Comparison of ENCODE assay signal across 8 cellular contexts in genomic region chr7:87219545-87220025, GRCh38. TPM values are rescaled to one million over a fixed set of nuclear protein-coding genes. Genes with fewer than 3 reads are reported as not detected.
A peak's percentile ranks its signal among the peaks of the same experiment; 100 is the strongest.
DNase-seq lines count a peak whose midpoint lies in the region; FAIRE-seq and TF ChIP-seq lines count a peak whose summit lies in the region.

Gene TMEM243 (minus strand): TSS chr7:87219732. CDS start chr7:87219503, 229 bp downstream.

- H3K27ac ChIP-seq in astrocyte (ENCODE audit: low read depth, low read length) (peak within 1 kb of the TSS; percentile 58), sigmoid colon (peak within 1 kb of the TSS; percentile 83 to 86 (median 85))

- peak within 1 kb of the TSS; percentile 73 for H3K27ac Mint-ChIP-seq in astrocyte (ENCODE audit: unreplicated experiment)

- H3K4me1 Mint-ChIP-seq in astrocyte (ENCODE audit: low read depth, unreplicated experiment) = peaks cover 13% of the 10 kb centered on the region

- H3K36me3 Mint-ChIP-seq in astrocyte (ENCODE audit: low read depth, unreplicated experiment) = no peaks in the 10 kb centered on the region

- H3K9ac ChIP-seq in Loucy (ENCODE audit: low read depth, low read length, poor library complexity, severe bottlenecking) (peak within 1 kb of the TSS; percentile 71), astrocyte (ENCODE audit: low read length) (peak within 1 kb of the TSS; percentile 95)

- peaks cover 50% of the 10 kb centered on the region for H3K79me2 ChIP-seq in Loucy (ENCODE audit: insufficient read depth, low read length)
- H3K79me2 ChIP-seq in astrocyte (ENCODE audit: insufficient read depth, low read length) = peaks cover 40% of the 10 kb centered on the region

- H3K4me3 ChIP-seq in Loucy (ENCODE audit: low read length, poor library complexity, severe bottlenecking) = peak within 1 kb of the TSS; percentile 85
- peak within 1 kb of the TSS; percentile 93 for H3K4me3 ChIP-seq in astrocyte (ENCODE audit: insufficient read depth, low read depth, low read length)
- H3K4me3 ChIP-seq in sigmoid colon = peak within 1 kb of the TSS; percentile 75 to 86 (median 84)

- peak within 1 kb of the TSS; percentile 77 for H3K4me2 ChIP-seq in Loucy (ENCODE audit: low read depth, low read length, poor library complexity, severe bottlenecking)
- H3K4me2 ChIP-seq in astrocyte (ENCODE audit: low read length) = peak within 1 kb of the TSS; percentile 93

- H3K9me3 ChIP-seq in Loucy (ENCODE audit: insufficient read depth, low read depth, low read length) (no peaks in the 10 kb centered on the region), astrocyte (ENCODE audit: insufficient read depth, low read depth, low read length) (no peaks in the 10 kb centered on the region), sigmoid colon (no peaks in the 10 kb centered on the region)

- DNase-seq in H54 (ENCODE audit: insufficient read length, low spot score) (peak; percentile 63), T-helper 22 cell (ENCODE audit: low read depth) (peak; percentile 80), astrocyte (ENCODE audit: low read depth) (peak; percentile 65), hippocampal formation (lab: John Stamatoyannopoulos, UW) (peak; percentile 40 to 63), sigmoid colon (peak; percentile 86), NCI-H510A treated with DMSO at 0.1 percent for 48 hours (lab: John Stamatoyannopoulos, UW) (no peak)

- WGBS in sigmoid colon, 2 donors = 1% methylated on average over 41 of the region's 41 CpGs

- no peaks in the 10 kb centered on the region for H3K9me2 ChIP-seq in Loucy (replicated peaks; ENCODE audit: low read depth, low read length)

- H3K4me1 ChIP-seq in Loucy (ENCODE audit: insufficient read depth, low read length, poor library complexity, severe bottlenecking) = peaks cover 34% of the 10 kb centered on the region
- H3K4me1 ChIP-seq in astrocyte (ENCODE audit: insufficient read depth, low read length) = peaks cover 12% of the 10 kb centered on the region
- H3K4me1 ChIP-seq in sigmoid colon = peaks cover 0 to 32% (median 17%) of the 10 kb centered on the region in 4 donors

- no peak for FAIRE-seq in H54 (lab: Jason Lieb, UNC)
- FAIRE-seq in astrocyte (lab: Jason Lieb, UNC) = no peak

- H4K20me1 ChIP-seq in Loucy (ENCODE audit: insufficient read depth, low read length, poor library complexity, severe bottlenecking) (no peaks in the 10 kb centered on the region), astrocyte (ENCODE audit: insufficient read depth, low read length) (peaks cover 28% of the 10 kb centered on the region)

- H3K4me3 Mint-ChIP-seq in astrocyte (ENCODE audit: unreplicated experiment) = peak within 1 kb of the TSS; percentile 94

- intact Hi-C loops in sigmoid colon (cut with DNase I) = loop anchor here (1.0 to 2.0 kb wide), 2 partner anchors 67 to 160 kb away; partner anchors contain the start of genes DMTF1 and ELAPOR2

- no peaks in the 10 kb centered on the region for H3K9me3 Mint-ChIP-seq in astrocyte (ENCODE audit: unreplicated experiment)

- H3K27me3 Mint-ChIP-seq in astrocyte (ENCODE audit: low read depth, unreplicated experiment) = peaks cover 2% of the 10 kb centered on the region

- TF ChIP-seq CTCF in Loucy (conservative IDR thresholded peaks at IDR 0.05; ENCODE audit: low read length) = peak; percentile 37; the same call in 1 of the 2 replicates
- no peak for TF ChIP-seq CTCF in astrocyte (IDR thresholded peaks at IDR 0.05; ENCODE audit: insufficient read depth, low read depth, low read length)
- no peak for TF ChIP-seq CTCF in sigmoid colon (IDR thresholded peaks at IDR 0.05)

- H3K27me3 ChIP-seq in Loucy (ENCODE audit: insufficient read depth, low read length, poor library complexity, severe bottlenecking) (peaks cover 14% of the 10 kb centered on the region), astrocyte (ENCODE audit: insufficient read depth, low read length) (peaks cover 3% of the 10 kb centered on the region), sigmoid colon (no peaks in the 10 kb centered on the region)

- H3K36me3 ChIP-seq in Loucy (ENCODE audit: insufficient read depth, low read length) = no peaks in the 10 kb centered on the region
- H3K36me3 ChIP-seq in astrocyte (ENCODE audit: insufficient read depth, low read length) = peaks cover 4% of the 10 kb centered on the region
- no peaks in the 10 kb centered on the region for H3K36me3 ChIP-seq in sigmoid colon

- no peak for TF ChIP-seq EP300 in sigmoid colon (IDR thresholded peaks at IDR 0.05)

- TF ChIP-seq POLR2A in GM10847 (IDR thresholded peaks at IDR 0.05; ENCODE audit: extremely low read depth, insufficient read length) = peak; percentile 79
- TF ChIP-seq POLR2A in H54 (IDR thresholded peaks at IDR 0.05; ENCODE audit: low read depth, low read length) = 0 out of 2 replicates have a peak, but pooled peaks have one; percentile 15
- TF ChIP-seq POLR2A in sigmoid colon (IDR thresholded peaks at IDR 0.05) = peak in 1 of 2 donors; percentile 25

- H3F3A ChIP-seq in Loucy (ENCODE audit: low read depth) = no peaks in the 10 kb centered on the region; the same call in 1 of the 2 replicates

- H2AFZ ChIP-seq in Loucy (ENCODE audit: low read length) = peak within 1 kb of the TSS; percentile 97
- H2AFZ ChIP-seq in astrocyte (ENCODE audit: low read depth, low read length) = peak within 1 kb of the TSS; percentile 94

RNA-seq across cellular contexts. Expression of gene TMEM243, which starts in this region (rescaled TPM):
- total RNA-seq in astrocyte (25.4 and 28.3 TPM in 2 replicates), sigmoid colon (10 to 100 TPM; 26.9 to 37.7 (median 30.4) TPM)
- polyA plus RNA-seq in sigmoid colon = 10 to 100 TPM; 10.6 to 36.9 (median 23.4) TPM
